In genomic region chr4:38976308-38976707, GRCh38 we compare ENCODE assay signal across 26 cellular contexts. TPM values are rescaled to one million over a fixed set of nuclear protein-coding genes. Genes with fewer than 3 reads are reported as not detected.
"Had no signal": no experiment of that assay in that cellular context is flagged by ENCODE, and none has a peak within 500 bp of the region (broad histone marks: within the 10 kb centered on the region; RNA-seq: fewer than 3 reads in every experiment).

No MANE protein-coding gene starts in this region.

- H3K4me1 ChIP-seq: ascending aorta, body of pancreas had no signal

- H3K9me3 ChIP-seq: adrenal gland, ascending aorta, body of pancreas, MG63, SJSA1 had no signal

- H3K27me3 Mint-ChIP-seq: activated CD4-positive, alpha-beta memory T cell treated with anti-CD3 and anti-CD28 coated beads, Interleukin-2, amount 10 ng/mL, durations not matched to agents 7 days and 5 days; activated CD4-positive, alpha-beta T cell treated with anti-CD3 and anti-CD28 coated beads for 36 hours; activated naive CD8-positive, alpha-beta T cell treated with anti-CD3 and anti-CD28 coated beads, Interleukin-2, amount 10 ng/mL, durations not matched to agents 7 days and 5 days; activated T-helper 17 cell treated with anti-CD3 and anti-CD28 coated beads, Interleukin-2, amount 50 U/mL, for 72 hours; central memory CD8-positive, alpha-beta T cell; T-cell had no signal

- H3K36me3 ChIP-seq: adrenal gland, ascending aorta, MG63 had no signal

- DNase-seq: activated CD4-positive, alpha-beta memory T cell treated with anti-CD3 and anti-CD28 coated beads, Interleukin-2, amount 10 ng/mL, durations not matched to agents 7 days and 5 days; activated CD4-positive, alpha-beta T cell treated with anti-CD3 and anti-CD28 coated beads for 36 hours; activated CD4-positive, alpha-beta T cell treated with anti-CD3 and anti-CD28 coated beads, Interleukin-2, amount 50 U/mL, for 1 hour; activated gamma-delta T cell; activated naive CD4-positive, alpha-beta T cell treated with anti-CD3 and anti-CD28 coated beads, Interleukin-2, amount 50 U/mL, for 16 hours; activated naive CD8-positive, alpha-beta T cell treated with anti-CD3 and anti-CD28 coated beads, Interleukin-2, amount 10 ng/mL, durations not matched to agents 7 days and 5 days; activated T-cell treated with anti-CD3 and anti-CD28 coated beads for 4 hours; activated T-cell treated with anti-CD3 and anti-CD28 coated beads, Interleukin-2, amount 50 U/mL, for 48 hours; adrenal gland; body of pancreas; MG63; MV-4-11; NCI-H1105; NCI-H1436; NCI-H1694 treated with DMSO at 0.1 percent for 48 hours; NCI-H2029 treated with DMSO at 0.1 percent for 48 hours; NCI-H345; NCI-H510A; NCI-H526 treated with DMSO at 0.1 percent for 48 hours; SHP77; T-cell had no signal

- H3K27me3 ChIP-seq: adrenal gland, ascending aorta, body of pancreas, MG63, SJSA1 had no signal

- H3K9me3 Mint-ChIP-seq: activated CD4-positive, alpha-beta memory T cell treated with anti-CD3 and anti-CD28 coated beads, Interleukin-2, amount 10 ng/mL, durations not matched to agents 7 days and 5 days; activated naive CD8-positive, alpha-beta T cell treated with anti-CD3 and anti-CD28 coated beads, Interleukin-2, amount 10 ng/mL, durations not matched to agents 7 days and 5 days; activated T-helper 17 cell treated with anti-CD3 and anti-CD28 coated beads, Interleukin-2, amount 50 U/mL, for 72 hours; central memory CD8-positive, alpha-beta T cell; T-cell had no signal

- H3K27ac Mint-ChIP-seq: activated CD4-positive, alpha-beta memory T cell treated with anti-CD3 and anti-CD28 coated beads, Interleukin-2, amount 10 ng/mL, durations not matched to agents 7 days and 5 days; activated CD4-positive, alpha-beta T cell treated with anti-CD3 and anti-CD28 coated beads for 36 hours; activated naive CD8-positive, alpha-beta T cell treated with anti-CD3 and anti-CD28 coated beads, Interleukin-2, amount 10 ng/mL, durations not matched to agents 7 days and 5 days; activated T-helper 17 cell treated with anti-CD3 and anti-CD28 coated beads, Interleukin-2, amount 50 U/mL, for 72 hours; T-cell had no signal

- H3K27ac ChIP-seq: adrenal gland, ascending aorta, body of pancreas, SJSA1 had no signal

- ATAC-seq: activated CD4-positive, alpha-beta T cell treated with anti-CD3 and anti-CD28 coated beads for 36 hours; activated T-helper 17 cell treated with anti-CD3 and anti-CD28 coated beads, Interleukin-2, amount 50 U/mL, for 72 hours; body of pancreas; PC-3; T-cell had no signal

- H3K4me3 Mint-ChIP-seq: activated CD4-positive, alpha-beta memory T cell treated with anti-CD3 and anti-CD28 coated beads, Interleukin-2, amount 10 ng/mL, durations not matched to agents 7 days and 5 days; activated CD4-positive, alpha-beta T cell treated with anti-CD3 and anti-CD28 coated beads for 36 hours; activated naive CD8-positive, alpha-beta T cell treated with anti-CD3 and anti-CD28 coated beads, Interleukin-2, amount 10 ng/mL, durations not matched to agents 7 days and 5 days; activated T-helper 17 cell treated with anti-CD3 and anti-CD28 coated beads, Interleukin-2, amount 50 U/mL, for 72 hours; central memory CD8-positive, alpha-beta T cell; T-cell had no signal

- H3K4me1 Mint-ChIP-seq: central memory CD8-positive, alpha-beta T cell had no signal

- H3K4me3 ChIP-seq: adrenal gland, ascending aorta, body of pancreas, MG63, SJSA1 had no signal

RNA-seq across cellular contexts. Expression of gene TMEM156, which starts 55.9 kb away (rescaled TPM):
- total RNA-seq: ascending aorta had no signal
